ENCODE assay signal across 24 cellular contexts in the genomic region with DNA sequence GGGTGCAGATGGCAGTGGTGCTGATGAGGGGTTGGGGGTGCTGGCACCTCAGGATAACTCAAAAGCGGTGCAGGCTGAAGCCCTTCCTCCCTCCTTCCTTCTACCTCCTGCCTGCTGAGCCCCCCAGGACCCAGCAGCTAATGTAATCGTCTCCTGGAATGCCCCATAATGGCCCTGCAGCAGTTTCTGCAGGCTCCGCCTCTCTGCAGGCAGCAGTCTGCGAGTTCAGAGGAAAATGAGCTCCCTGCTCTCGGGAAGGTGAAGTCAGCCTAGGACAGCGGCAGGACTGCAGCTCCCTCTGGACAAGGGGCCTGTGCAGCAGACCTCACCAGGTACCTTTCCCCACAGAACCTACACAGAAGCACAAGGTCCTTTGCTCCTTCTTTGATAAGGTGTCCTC.
A peak's percentile ranks its signal among the peaks of the same experiment; 100 is the strongest.
DNase-seq lines count a peak whose midpoint lies in the region; FAIRE-seq and TF ChIP-seq lines count a peak whose summit lies in the region.
"Had no signal": no experiment of that assay in that cellular context is flagged by ENCODE, and none has a peak within 500 bp of the region (broad histone marks: within the 10 kb centered on the region; RNA-seq: fewer than 3 reads in every experiment).

No MANE protein-coding gene starts in this region.

- peaks cover 25% of the 10 kb centered on the region for H3K4me1 ChIP-seq in HUES64 (ENCODE audit: insufficient read depth, low read length)
- peaks cover 19 to 32% (median 21%) of the 10 kb centered on the region in 4 experiments for H3K4me1 ChIP-seq in H1 (replicated peaks in 1 of 4; ENCODE audit: control insufficient read depth in 3 of 4, insufficient read depth in 4 of 4, low read length in 3 of 4)
- H3K4me1 ChIP-seq in neural progenitor cell: peaks cover 25% of the 10 kb centered on the region
- H3K4me1 ChIP-seq: A549 had no signal

- H3K14ac ChIP-seq in H1 (ENCODE audit: insufficient read length): no peak overlapping the region

- in situ Hi-C loops in KBM-7 (cut with MboI; ENCODE audit: low pct_unique_long_range_greater_than_20kb, low sequenced_read_pairs): no loop called here

- H3K27me3 Mint-ChIP-seq in T-helper 2 cell treated with Interferon-gamma antibody and Interleukin-4, amounts not matched to agents 5 μg/mL and 100 μg/mL, for 36 hours (ENCODE audit: low read depth): no peaks in the 10 kb centered on the region
- peaks cover 2% of the 10 kb centered on the region for H3K27me3 Mint-ChIP-seq in neural progenitor cell (ENCODE audit: insufficient read depth, low read depth)
- H3K27me3 Mint-ChIP-seq: activated naive CD8-positive, alpha-beta T cell treated with anti-CD3 and anti-CD28 coated beads, Interleukin-2, amount 10 ng/mL, durations not matched to agents 7 days and 5 days; B cell had no signal

- H4K91ac ChIP-seq in H1 (replicated peaks; ENCODE audit: insufficient read length, low read length): peak overlapping the region; percentile 45

- H3K4ac ChIP-seq in H1 (replicated peaks; ENCODE audit: insufficient read length, low read depth, low read length): no peak overlapping the region

- H3K27me3 ChIP-seq in HUES64 (ENCODE audit: insufficient read depth, low read length) (peaks cover 7% of the 10 kb centered on the region; the same call in 1 of the 2 replicates), H1 (replicated peaks in 1 of 4; ENCODE audit: control insufficient read depth in 3 of 4, extremely low read depth in 1 of 4, insufficient read depth in 3 of 4, low read length in 3 of 4) (peaks cover 0 to 2% (median 0%) of the 10 kb centered on the region in 4 experiments; a peak in 2 of 7 replicates), neural progenitor cell (peaks cover 18% of the 10 kb centered on the region)
- H3K27me3 ChIP-seq: spleen, stomach, transverse colon had no signal

- TF ChIP-seq POLR2A in H1 (IDR thresholded peaks at IDR 0.05; ENCODE audit: control extremely low read depth in 1 of 2, low read depth in 2 of 2, low read length in 2 of 2): no peak; a peak in 1 of 3 replicates

- H3K79me1 ChIP-seq in H1 (ENCODE audit: low read depth, low read length): no peaks in the 10 kb centered on the region

- peak overlapping the region; percentile 28; the same call in 1 of the 2 replicates for H2BK20ac ChIP-seq in H1 (ENCODE audit: low read length)

- H3K23me2 ChIP-seq in H1 (ENCODE audit: low read depth, low read length): peaks cover 2% of the 10 kb centered on the region; the same call in 1 of the 2 replicates

- CTCF ChIA-PET in H1 (lab: Charles Lee; ENCODE audit: partially characterized antibody): interaction anchor here (1.1 to 5.4 kb wide), 7 partner anchors 9 to 149 kb away, joined by 4 to 40 read pairs (median 4); no protein-coding TSS in a partner anchor

- no peak overlapping the region for H4K5ac ChIP-seq in H1 (ENCODE audit: insufficient read length, low read depth, low read length)

- H3K4me3 Mint-ChIP-seq in T-helper 2 cell treated with Interferon-gamma antibody and Interleukin-4, amounts not matched to agents 5 μg/mL and 100 μg/mL, for 36 hours: no peak overlapping the region
- no peak overlapping the region for H3K4me3 Mint-ChIP-seq in neural progenitor cell
- H3K4me3 Mint-ChIP-seq: activated naive CD8-positive, alpha-beta T cell treated with anti-CD3 and anti-CD28 coated beads, Interleukin-2, amount 10 ng/mL, durations not matched to agents 7 days and 5 days; B cell had no signal

- peaks cover 17% of the 10 kb centered on the region for H3K36me3 Mint-ChIP-seq in T-helper 2 cell treated with Interferon-gamma antibody and Interleukin-4, amounts not matched to agents 5 μg/mL and 100 μg/mL, for 36 hours (ENCODE audit: low read depth)
- H3K36me3 Mint-ChIP-seq in neural progenitor cell: no peaks in the 10 kb centered on the region

- H2BK12ac ChIP-seq in H1 (ENCODE audit: low read depth, low read length): peak overlapping the region; percentile 90; the same call in 1 of the 2 replicates

- no peaks in the 10 kb centered on the region for H3K36me3 ChIP-seq in HUES64 (ENCODE audit: insufficient read depth, low read length)
- no peaks in the 10 kb centered on the region for H3K36me3 ChIP-seq in H1 (ENCODE audit: control insufficient read depth in 2 of 4, insufficient read depth in 4 of 4, low read length in 3 of 4)
- H3K36me3 ChIP-seq in neural progenitor cell: no peaks in the 10 kb centered on the region
- H3K36me3 ChIP-seq: stomach, transverse colon had no signal

- H2BK120ac ChIP-seq in H1 (replicated peaks; ENCODE audit: low read depth, low read length): peak overlapping the region; percentile 57

- no peaks in the 10 kb centered on the region for H3K9me3 ChIP-seq in HUES64 (ENCODE audit: insufficient read depth, low read depth, low read length)
- H3K9me3 ChIP-seq in H1 (ENCODE audit: insufficient read depth in 2 of 2, low read depth in 1 of 2, low read length in 1 of 2): no peaks in the 10 kb centered on the region
- H3K9me3 ChIP-seq in neural progenitor cell (ENCODE audit: low read depth): no peaks in the 10 kb centered on the region
- H3K9me3 ChIP-seq: A549, spleen, stomach, transverse colon had no signal

- H3K27ac ChIP-seq in HUES64 (ENCODE audit: low read depth, low read length) (peak overlapping the region; percentile 43; the same call in 1 of the 2 replicates), H1 (ENCODE audit: low read depth, low read length) (no peak overlapping the region), neural progenitor cell (no peak overlapping the region)
- H3K27ac ChIP-seq: A549, HL-60, spleen, stomach, transverse colon had no signal

- peak overlapping the region; percentile 52; the same call in 1 of the 2 replicates for H3K18ac ChIP-seq in H1 (ENCODE audit: extremely low read depth, low read length)

- FAIRE-seq in H1 (lab: Jason Lieb, UNC): peak; percentile 86
- FAIRE-seq: A549, H54 had no signal

- H2BK5ac ChIP-seq in H1 (ENCODE audit: low read depth, low read length): peak overlapping the region; percentile 76; the same call in 1 of the 2 replicates

- no peak for DNase-seq in T-helper 2 cell treated with Interferon-gamma antibody and Interleukin-4, amounts not matched to agents 5 μg/mL and 100 μg/mL, for 36 hours (ENCODE audit: low spot score)
- DNase-seq in T-helper 2 cell (no peak), H1 (ENCODE audit: low read depth in 1 of 2, low spot score in 2 of 2) (peak in 1 of 2 experiments; percentile 53), neural progenitor cell (ENCODE audit: low spot score) (peak; percentile 58), KBM-7 (no peak), EL (no peak)
- no peak for DNase-seq in stimulated activated CD4-positive, alpha-beta T cell treated with anti-CD3 and anti-CD28 coated beads, Interleukin-2, amount 100 ng/mL, for 48 hours
- DNase-seq: activated CD4-positive, CD25-positive, alpha-beta regulatory T cell treated with anti-CD3 and anti-CD28 coated beads, Interleukin-2, amount 50 U/mL, for 72 hours; activated naive CD8-positive, alpha-beta T cell treated with anti-CD3 and anti-CD28 coated beads, Interleukin-2, amount 10 ng/mL, durations not matched to agents 7 days and 5 days; Calu3; IMR-90; NCI-H1436; NCI-H2171 treated with DMSO at 0.1 percent for 48 hours; NCI-H526 treated with DMSO at 0.1 percent for 48 hours; spleen; stimulated activated CD4-positive, alpha-beta T cell treated with anti-CD3 and anti-CD28 coated beads, Interleukin-4, amount 100 ng/mL, for 24 hours; stomach; transverse colon had no signal

- TF ChIP-seq EP300 in H1 (IDR thresholded peaks at IDR 0.05; ENCODE audit: borderline replicate concordance in 1 of 2, low read depth in 2 of 2, low read length in 2 of 2): no peak

- peak in 1 of 2 experiments; percentile 20; a peak in 1 of 4 replicates for TF ChIP-seq RAD21 in H1 (IDR thresholded peaks at IDR 0.05 in 1 of 2, conservative IDR thresholded peaks at IDR 0.05 in 1 of 2; ENCODE audit: low read depth in 2 of 2, low read length in 2 of 2)

- no peak overlapping the region for H2AK5ac ChIP-seq in H1 (ENCODE audit: low read depth, low read length)

- peaks cover 19% of the 10 kb centered on the region for H3F3A ChIP-seq in neural progenitor cell (ENCODE audit: low read depth)

- TF ChIP-seq CTCF in H1 (IDR thresholded peaks at IDR 0.05; ENCODE audit: control extremely low read depth in 1 of 3, insufficient read depth in 1 of 3, low read depth in 1 of 3, low read length in 3 of 3): no peak
- no peak for TF ChIP-seq CTCF in neural progenitor cell (IDR thresholded peaks at IDR 0.05)

- H3K27ac Mint-ChIP-seq in T-helper 2 cell treated with Interferon-gamma antibody and Interleukin-4, amounts not matched to agents 5 μg/mL and 100 μg/mL, for 36 hours: peak overlapping the region; percentile 19
- H3K27ac Mint-ChIP-seq in neural progenitor cell: no peak overlapping the region
- H3K27ac Mint-ChIP-seq: activated naive CD8-positive, alpha-beta T cell treated with anti-CD3 and anti-CD28 coated beads, Interleukin-2, amount 10 ng/mL, durations not matched to agents 7 days and 5 days; B cell had no signal

- H3K23ac ChIP-seq in H1 (ENCODE audit: insufficient read length): no peak overlapping the region

- H3K4me3 ChIP-seq in HUES64 (ENCODE audit: low read length) (peak overlapping the region; percentile 12; the same call in 1 of the 2 replicates), H1 (ENCODE audit: extremely low read depth in 1 of 4, insufficient read depth in 2 of 4, low read depth in 3 of 4, low read length in 4 of 4) (peak overlapping the region in 2 of 4 experiments; percentile 21 to 60; a peak in 3 of 8 replicates), neural progenitor cell (no peak overlapping the region)
- H3K4me3 ChIP-seq: A549, lung, spleen, stomach, transverse colon had no signal

- H3K9me3 Mint-ChIP-seq in T-helper 2 cell treated with Interferon-gamma antibody and Interleukin-4, amounts not matched to agents 5 μg/mL and 100 μg/mL, for 36 hours: no peaks in the 10 kb centered on the region
- peaks cover 3% of the 10 kb centered on the region for H3K9me3 Mint-ChIP-seq in neural progenitor cell
- H3K9me3 Mint-ChIP-seq: activated naive CD8-positive, alpha-beta T cell treated with anti-CD3 and anti-CD28 coated beads, Interleukin-2, amount 10 ng/mL, durations not matched to agents 7 days and 5 days had no signal

- no peak overlapping the region for H3K56ac ChIP-seq in H1 (replicated peaks; ENCODE audit: insufficient read length, low read depth, low read length)

- POLR2A ChIA-PET in H1 (lab: Charles Lee; ENCODE audit: partially characterized antibody): interaction anchor here (0.8 to 5.7 kb wide), 9 partner anchors 9 to 131 kb away, joined by 3 to 68 read pairs (median 5); a partner anchor contains a TSS

- no peak overlapping the region for H4K8ac ChIP-seq in H1 (ENCODE audit: extremely low read depth, insufficient read depth, low read length)

- 13% methylated on average over 6 of the region's 6 CpGs for WGBS in HUES64
- WGBS in H1 (ENCODE audit: extremely low coverage in 1 of 2, insufficient coverage in 1 of 2, insufficient read length in 1 of 2, insufficient replicate concordance in 2 of 2, low coverage in 1 of 2, low lambda C conversion rate in 2 of 2, missing lambda C conversion rate in 1 of 2), 2 experiments: 9% methylated on average over 5 of the region's 6 CpGs; no CpG with 5 or more reads in 1 of the 2 experiments

- H3K79me2 ChIP-seq in H1 (ENCODE audit: control insufficient read depth in 1 of 2, insufficient read depth in 2 of 2, low read length in 2 of 2) (no peaks in the 10 kb centered on the region), neural progenitor cell (ENCODE audit: low read depth) (no peaks in the 10 kb centered on the region)

- H3K4me1 Mint-ChIP-seq in T-helper 2 cell treated with Interferon-gamma antibody and Interleukin-4, amounts not matched to agents 5 μg/mL and 100 μg/mL, for 36 hours (ENCODE audit: low read depth): peaks cover 41% of the 10 kb centered on the region
- peaks cover 16% of the 10 kb centered on the region for H3K4me1 Mint-ChIP-seq in neural progenitor cell

- no peaks in the 10 kb centered on the region for H4K20me1 ChIP-seq in H1 (replicated peaks in 1 of 2; ENCODE audit: control insufficient read depth in 1 of 2, insufficient read depth in 2 of 2, low read length in 2 of 2)
- H4K20me1 ChIP-seq in neural progenitor cell (ENCODE audit: low read depth): no peaks in the 10 kb centered on the region

- peak overlapping the region; percentile 83 to 91 for H3K4me2 ChIP-seq in H1 (ENCODE audit: insufficient read depth in 1 of 2, low read depth in 2 of 2, low read length in 2 of 2)
- H3K4me2 ChIP-seq in neural progenitor cell: peak overlapping the region; percentile 90
- H3K4me2 ChIP-seq: A549 had no signal

- H3K9ac ChIP-seq in HUES64 (ENCODE audit: low read depth, low read length): 0 out of 2 replicates have a peak overlapping the region, but pooled peaks have one; percentile 5
- H3K9ac ChIP-seq in H1 (replicated peaks in 1 of 4; ENCODE audit: extremely low read depth in 1 of 4, low read depth in 3 of 4, low read length in 3 of 4): no peak overlapping the region
- H3K9ac ChIP-seq in neural progenitor cell: no peak overlapping the region

- H2BK15ac ChIP-seq in H1 (ENCODE audit: low read length): 0 out of 2 replicates have a peak overlapping the region, but pooled peaks have one; percentile 61

- no peak overlapping the region for H2AFZ ChIP-seq in H1 (ENCODE audit: low read length)
- peak overlapping the region; percentile 29 for H2AFZ ChIP-seq in neural progenitor cell (replicated peaks)
